In the genomic region with DNA sequence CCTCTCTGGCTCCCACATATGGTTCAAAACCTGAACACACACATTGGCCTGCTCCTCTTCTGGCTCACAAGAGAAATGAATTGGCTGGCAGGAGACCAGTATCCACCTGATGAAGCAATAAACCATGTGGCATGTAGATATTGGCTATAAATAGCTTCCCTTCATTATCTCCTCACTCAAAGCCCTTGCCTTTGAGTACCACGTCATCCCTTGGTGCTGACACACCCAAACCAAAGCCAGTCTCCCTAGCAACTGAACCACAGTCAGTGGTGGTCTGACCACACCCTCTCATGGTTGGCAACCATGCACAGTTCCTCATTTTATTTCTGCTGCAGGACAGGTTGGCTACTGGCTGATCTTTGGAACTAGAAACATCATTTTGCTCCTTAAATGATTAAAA, we compare ENCODE assay signal across 8 cellular contexts.
DNase-seq lines count a peak whose midpoint lies in the region; ATAC-seq and TF ChIP-seq lines count a peak whose summit lies in the region.

No MANE protein-coding gene starts in this region.

- 30 to 50% (median 40%) methylated on average over 1 of the region's 1 CpG for WGBS in adrenal gland, 4 donors

- H3K4me3 Mint-ChIP-seq in T-helper 2 cell treated with Interferon-gamma antibody and Interleukin-4, amounts not matched to agents 5 μg/mL and 100 μg/mL, for 36 hours: no peak overlapping the region

- intact Hi-C loops in mucosa of descending colon (cut with DNase I, micrococcal nuclease) (no loop called here), adrenal gland (cut with DNase I) (no loop called here)

- H3K27me3 Mint-ChIP-seq in T-helper 2 cell treated with Interferon-gamma antibody and Interleukin-4, amounts not matched to agents 5 μg/mL and 100 μg/mL, for 36 hours (ENCODE audit: low read depth): no peaks in the 10 kb centered on the region

- H3K4me1 ChIP-seq in mucosa of descending colon (ENCODE audit: low read depth) (no peaks in the 10 kb centered on the region), adrenal gland (replicated peaks in 1 of 2) (no peaks in the 10 kb centered on the region)

- no peaks in the 10 kb centered on the region for H3K36me3 ChIP-seq in mucosa of descending colon (ENCODE audit: low read depth)
- H3K36me3 ChIP-seq in adrenal gland (replicated peaks in 1 of 2): no peaks in the 10 kb centered on the region

- no peaks in the 10 kb centered on the region for H3K27me3 ChIP-seq in adrenal gland

- H3K4me3 ChIP-seq in mucosa of descending colon (no peak overlapping the region), adrenal gland (no peak overlapping the region)

- peaks cover 4% of the 10 kb centered on the region for H3K9me3 Mint-ChIP-seq in T-helper 2 cell treated with Interferon-gamma antibody and Interleukin-4, amounts not matched to agents 5 μg/mL and 100 μg/mL, for 36 hours

- TF ChIP-seq CTCF in mucosa of descending colon (IDR thresholded peaks at IDR 0.05): no peak
- no peak for TF ChIP-seq CTCF in adrenal gland (IDR thresholded peaks at IDR 0.05)

- H3K9me3 ChIP-seq in mucosa of descending colon (peaks cover 10% of the 10 kb centered on the region), adrenal gland (replicated peaks in 1 of 3) (no peaks in the 10 kb centered on the region)

- ATAC-seq in HG03342 (IDR thresholded peaks at IDR 0.05; ENCODE audit: unreplicated experiment): peak; percentile 94
- peak; percentile 93 for ATAC-seq in mucosa of descending colon

- no peak overlapping the region for H3K27ac ChIP-seq in adrenal gland

- TF ChIP-seq POLR2A in adrenal gland (IDR thresholded peaks at IDR 0.05): no peak

- DNase-seq in stimulated activated CD4-positive, alpha-beta T cell treated with anti-CD3 and anti-CD28 coated beads, Interleukin-1b, Interleukin-23, amount 100 ng/mL, for 48 hours: peak; percentile 9
- no peak for DNase-seq in stimulated activated CD4-positive, alpha-beta T cell treated with anti-CD3 and anti-CD28 coated beads, Interleukin-12 subunit alpha, Interleukin-12 subunit beta, amount 100 ng/mL, for 4 hours
- peak; percentile 15 for DNase-seq in T-helper 2 cell treated with Interferon-gamma antibody and Interleukin-4, amounts not matched to agents 5 μg/mL and 100 μg/mL, for 36 hours (ENCODE audit: low spot score)
- DNase-seq in mucosa of descending colon: peak in 1 of 3 donors; percentile 41
- DNase-seq in adrenal gland: no peak
- no peak for DNase-seq in NCI-H1436 (lab: John Stamatoyannopoulos, UW)
- DNase-seq in NCI-H2081 (lab: John Stamatoyannopoulos, UW): no peak

- peaks cover 2% of the 10 kb centered on the region for H3K36me3 Mint-ChIP-seq in T-helper 2 cell treated with Interferon-gamma antibody and Interleukin-4, amounts not matched to agents 5 μg/mL and 100 μg/mL, for 36 hours (ENCODE audit: low read depth)

- no peak overlapping the region for H3K27ac Mint-ChIP-seq in T-helper 2 cell treated with Interferon-gamma antibody and Interleukin-4, amounts not matched to agents 5 μg/mL and 100 μg/mL, for 36 hours

- H3K4me1 Mint-ChIP-seq in T-helper 2 cell treated with Interferon-gamma antibody and Interleukin-4, amounts not matched to agents 5 μg/mL and 100 μg/mL, for 36 hours (ENCODE audit: low read depth): peaks cover 4% of the 10 kb centered on the region

Comparison
In these comparisons a context has a peak if more than half of its experiments do, and no peak if none do; other contexts are left out.
1. DNase-seq: peak in stimulated activated CD4-positive, alpha-beta T cell treated with anti-CD3 and anti-CD28 coated beads, Interleukin-1b, Interleukin-23, amount 100 ng/mL, for 48 hours (single experiment) and T-helper 2 cell treated with Interferon-gamma antibody and Interleukin-4, amounts not matched to agents 5 μg/mL and 100 μg/mL, for 36 hours (single experiment); none in stimulated activated CD4-positive, alpha-beta T cell treated with anti-CD3 and anti-CD28 coated beads, Interleukin-12 subunit alpha, Interleukin-12 subunit beta, amount 100 ng/mL, for 4 hours (single experiment), adrenal gland (0 of 7), NCI-H1436 (single experiment) and NCI-H2081 (0 of 2).